ENCODE assay signal across 23 cellular contexts in genomic region chr4:183197140-183197539, GRCh38.
"Had no signal": no experiment of that assay in that cellular context is flagged by ENCODE, and none has a peak within 500 bp of the region (broad histone marks: within the 10 kb centered on the region; RNA-seq: fewer than 3 reads in every experiment).

No MANE protein-coding gene starts in this region.

- H3K9me3 Mint-ChIP-seq: natural killer cell; nephron; neural crest cell; stimulated activated effector memory CD8-positive, alpha-beta T cell treated with anti-CD3 and anti-CD28 coated beads, Interleukin-12 subunit alpha, Interleukin-12 subunit beta, amount 100 ng/mL, for 72 hours; stimulated activated naive B cell treated with anti-CD40 and anti-IgM and Interleukin-4, amounts not matched to agents 10 μg/mL and 1 μg/mL and 100 μg/mL, for 72 hours; stimulated activated naive CD8-positive, alpha-beta T cell treated with anti-CD3 and anti-CD28 coated beads, Interleukin-15, Interleukin-2, amounts not matched to agents 100 ng/mL and 50 ng/mL, for 24 hours had no signal

- H3K4me1 Mint-ChIP-seq: neural crest cell; stimulated activated effector memory CD8-positive, alpha-beta T cell treated with anti-CD3 and anti-CD28 coated beads, Interleukin-12 subunit alpha, Interleukin-12 subunit beta, amount 100 ng/mL, for 72 hours; stimulated activated naive B cell treated with anti-CD40 and anti-IgM and Interleukin-4, amounts not matched to agents 10 μg/mL and 1 μg/mL and 100 μg/mL, for 72 hours had no signal

- FAIRE-seq: pancreas, small intestine, urothelium cell line had no signal

- H3K27ac Mint-ChIP-seq: natural killer cell; nephron; stimulated activated effector memory CD8-positive, alpha-beta T cell treated with anti-CD3 and anti-CD28 coated beads, Interleukin-12 subunit alpha, Interleukin-12 subunit beta, amount 100 ng/mL, for 72 hours; stimulated activated naive B cell treated with anti-CD40 and anti-IgM and Interleukin-4, amounts not matched to agents 10 μg/mL and 1 μg/mL and 100 μg/mL, for 72 hours; stimulated activated naive CD8-positive, alpha-beta T cell treated with anti-CD3 and anti-CD28 coated beads, Interleukin-15, Interleukin-2, amounts not matched to agents 100 ng/mL and 50 ng/mL, for 24 hours had no signal

- H3K36me3 Mint-ChIP-seq: natural killer cell; stimulated activated effector memory CD8-positive, alpha-beta T cell treated with anti-CD3 and anti-CD28 coated beads, Interleukin-12 subunit alpha, Interleukin-12 subunit beta, amount 100 ng/mL, for 72 hours; stimulated activated naive B cell treated with anti-CD40 and anti-IgM and Interleukin-4, amounts not matched to agents 10 μg/mL and 1 μg/mL and 100 μg/mL, for 72 hours had no signal

- H3K4me3 Mint-ChIP-seq: natural killer cell; nephron; neural crest cell; stimulated activated effector memory CD8-positive, alpha-beta T cell treated with anti-CD3 and anti-CD28 coated beads, Interleukin-12 subunit alpha, Interleukin-12 subunit beta, amount 100 ng/mL, for 72 hours; stimulated activated naive B cell treated with anti-CD40 and anti-IgM and Interleukin-4, amounts not matched to agents 10 μg/mL and 1 μg/mL and 100 μg/mL, for 72 hours; stimulated activated naive CD8-positive, alpha-beta T cell treated with anti-CD3 and anti-CD28 coated beads, Interleukin-15, Interleukin-2, amounts not matched to agents 100 ng/mL and 50 ng/mL, for 24 hours had no signal

- DNase-seq: natural killer cell; nucleus accumbens; pancreas; psoas muscle; right cardiac atrium; right lobe of liver; sigmoid colon; small intestine; stimulated activated CD4-positive, alpha-beta T cell treated with anti-CD3 and anti-CD28 coated beads, Interleukin-15, amount 100 ng/mL, for 24 hours; stimulated activated CD4-positive, alpha-beta T cell treated with anti-CD3 and anti-CD28 coated beads, Interleukin-2, amount 100 ng/mL, for 24 hours; stimulated activated CD4-positive, alpha-beta T cell treated with anti-CD3 and anti-CD28 coated beads, Interleukin-2, amount 100 ng/mL, for 48 hours; stimulated activated CD4-positive, alpha-beta T cell treated with anti-CD3 and anti-CD28 coated beads, Interleukin-4, amount 100 ng/mL, for 24 hours; stimulated activated naive B cell treated with anti-CD40 and anti-IgM and Interleukin-4, amounts not matched to agents 10 μg/mL and 1 μg/mL and 100 μg/mL, for 72 hours; stimulated activated naive CD4-positive, alpha-beta T cell treated with Interleukin-2 at 50 U/mL for 16 hours; stomach; thyroid gland; trophoblast cell; upper lobe of left lung had no signal
